In the genomic region with DNA sequence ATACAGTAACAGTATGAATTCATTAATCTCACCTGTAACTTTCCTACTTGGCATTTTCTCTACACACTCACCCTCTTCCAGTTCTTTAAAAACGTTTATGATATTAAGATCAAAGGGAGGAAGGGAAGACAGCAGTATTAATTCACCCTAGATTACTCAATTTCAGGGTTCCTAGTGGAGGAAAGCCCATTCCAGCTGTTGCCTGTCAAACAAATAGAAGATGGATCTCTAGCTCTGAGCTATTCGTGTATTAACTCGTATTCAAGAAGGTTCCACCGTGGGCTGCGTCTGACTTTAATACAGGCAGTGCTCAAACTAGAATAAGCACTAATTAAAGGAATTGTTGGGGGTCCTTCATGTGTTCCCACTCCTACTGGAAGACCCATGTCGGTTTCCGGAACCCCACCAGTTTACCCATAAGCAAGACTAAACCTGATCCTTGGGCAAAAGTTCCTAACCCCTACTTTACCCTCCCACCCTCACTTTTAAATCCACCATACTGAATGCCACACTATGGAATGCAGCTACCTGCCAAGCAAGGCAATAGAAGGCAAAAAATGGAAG, we compare ENCODE assay signal across 10 cellular contexts. TPM values are rescaled to one million over a fixed set of nuclear protein-coding genes. Genes with fewer than 3 reads are reported as not detected.
DNase-seq lines count a peak whose midpoint lies in the region; ATAC-seq, FAIRE-seq and TF ChIP-seq lines count a peak whose summit lies in the region.
"Had no signal": no experiment of that assay in that cellular context is flagged by ENCODE, and none has a peak within 500 bp of the region (broad histone marks: within the 10 kb centered on the region; RNA-seq: fewer than 3 reads in every experiment).

No MANE protein-coding gene starts in this region.

- peaks cover 32 to 46% (median 40%) of the 10 kb centered on the region in 11 experiments for H3K36me3 ChIP-seq in BLaER1 treated with 17β-estradiol and CSF1 and Interleukin-3, amounts not matched to agents 10 nM and 100 nM
- H3K36me3 ChIP-seq in SK-N-MC (ENCODE audit: insufficient read depth, low read length) = peaks cover 19% of the 10 kb centered on the region
- H3K36me3 ChIP-seq in iPS-18a (ENCODE audit: control insufficient read depth, low read depth, low read length) = peaks cover 31% of the 10 kb centered on the region
- H3K36me3 ChIP-seq in spleen = peaks cover 2 to 50% (median 34%) of the 10 kb centered on the region in 6 donors
- H3K36me3 ChIP-seq in SK-N-SH (replicated peaks in 1 of 2; ENCODE audit: control insufficient read depth in 1 of 2, insufficient read depth in 2 of 2, low read length in 1 of 2) = peaks cover 36% of the 10 kb centered on the region in 2 experiments

- TF ChIP-seq RAD21 in SK-N-SH (IDR thresholded peaks at IDR 0.05; ENCODE audit: low read length) = no peak

- peaks cover 52% of the 10 kb centered on the region for H3F3A ChIP-seq in SK-N-SH (replicated peaks; ENCODE audit: insufficient read depth)

- CTCF ChIA-PET in SK-N-SH (lab: Yijun Ruan, JAX) = interaction anchor here (1.0 to 2.4 kb wide), 9 partner anchors 8 to 463 kb away, joined by 3 to 9 read pairs (median 4); no protein-coding TSS in a partner anchor

- no peaks in the 10 kb centered on the region for H3K9me2 ChIP-seq in SK-N-SH

- peaks cover 14 to 26% (median 17%) of the 10 kb centered on the region in 11 experiments; a peak in 18 of 22 replicates for H3K27me3 ChIP-seq in BLaER1 treated with 17β-estradiol and CSF1 and Interleukin-3, amounts not matched to agents 10 nM and 100 nM
- H3K27me3 ChIP-seq in iPS-18a (ENCODE audit: control insufficient read depth, insufficient read depth, low read length) (no peaks in the 10 kb centered on the region), spleen (replicated peaks in 1 of 7) (peaks cover 0 to 18% (median 0%) of the 10 kb centered on the region in 7 donors), SK-N-SH (ENCODE audit: insufficient read depth) (no peaks in the 10 kb centered on the region)
- H3K27me3 ChIP-seq: vagina had no signal

- H3K27ac ChIP-seq in BLaER1 treated with 17β-estradiol and CSF1 and Interleukin-3, amounts not matched to agents 10 nM and 100 nM = no peak overlapping the region
- H3K27ac ChIP-seq in SK-N-MC (no peak overlapping the region), iPS-18a (ENCODE audit: low read length) (no peak overlapping the region), spleen (no peak overlapping the region), SK-N-SH (ENCODE audit: low read depth in 2 of 2, low read length in 1 of 2) (no peak overlapping the region)
- H3K27ac ChIP-seq: parathyroid adenoma, vagina had no signal

- whole genome bisulfite sequencing in spleen, 5 donors = 75 to 87% (median 78%) methylated on average over 7 of the region's 7 CpGs
- 85% methylated on average over 7 of the region's 7 CpGs for WGBS in SK-N-SH (ENCODE audit: low lambda C conversion rate)

- no peak overlapping the region for H2AFZ ChIP-seq in SK-N-SH (ENCODE audit: low read depth)
- H2AFZ ChIP-seq: parathyroid adenoma had no signal

- peaks cover 55 to 86% (median 70%) of the 10 kb centered on the region in 11 experiments for H4K20me1 ChIP-seq in BLaER1 treated with 17β-estradiol and CSF1 and Interleukin-3, amounts not matched to agents 10 nM and 100 nM
- peaks cover 48% of the 10 kb centered on the region for H4K20me1 ChIP-seq in SK-N-SH (ENCODE audit: insufficient read depth)

- TF ChIP-seq POLR2A in spleen (IDR thresholded peaks at IDR 0.05) = no peak

- peaks cover 26 to 50% (median 43%) of the 10 kb centered on the region in 10 experiments for H3K4me1 ChIP-seq in BLaER1 treated with 17β-estradiol and CSF1 and Interleukin-3, amounts not matched to agents 10 nM and 100 nM
- H3K4me1 ChIP-seq in iPS-18a (ENCODE audit: control insufficient read depth, low read depth, low read length) (peaks cover 8% of the 10 kb centered on the region), spleen (peaks cover 13 to 34% (median 26%) of the 10 kb centered on the region in 6 donors), SK-N-SH (ENCODE audit: control insufficient read depth in 1 of 2, insufficient read depth in 2 of 2, low read depth in 1 of 2, low read length in 1 of 2) (peaks cover 0 to 13% of the 10 kb centered on the region in 2 experiments; a peak in 2 of 4 replicates)
- H3K4me1 ChIP-seq: parathyroid adenoma had no signal

- POLR2A ChIA-PET in SK-N-SH (lab: Yijun Ruan, JAX) = no interaction called here

- intact Hi-C loops in spleen (cut with DNase I; ENCODE audit: low total_unique reads) = no loop called here

- H3K4me2 ChIP-seq in BLaER1 treated with 17β-estradiol and CSF1 and Interleukin-3, amounts not matched to agents 10 nM and 100 nM = peak overlapping the region; percentile 97 to 100 (median 99)
- H3K4me2 ChIP-seq in SK-N-SH = no peak overlapping the region

- peak; percentile 28 for FAIRE-seq in GM19239 (lab: Jason Lieb, UNC)

- no peak for DNase-seq in GM19239 (ENCODE audit: insufficient read length, low spot score)
- DNase-seq in SK-N-MC (ENCODE audit: low read depth, low spot score) = no peak
- DNase-seq in spleen = no peak
- DNase-seq in cortex of kidney (lab: John Stamatoyannopoulos, UW) = no peak
- no peak for DNase-seq in SK-N-SH

- peaks cover 8% of the 10 kb centered on the region for H3K79me2 ChIP-seq in SK-N-SH (ENCODE audit: insufficient read depth)
- H3K79me2 ChIP-seq: parathyroid adenoma had no signal

- TF ChIP-seq CTCF in spleen (IDR thresholded peaks at IDR 0.05 in 8 of 11, conservative IDR thresholded peaks at IDR 0.05 in 3 of 11) = no peak
- TF ChIP-seq CTCF in SK-N-SH (IDR thresholded peaks at IDR 0.05) = no peak

- TF ChIP-seq EP300 in SK-N-SH (IDR thresholded peaks at IDR 0.05; ENCODE audit: borderline replicate concordance in 1 of 2, low read depth in 1 of 2, low read length in 1 of 2) = no peak

- no peak for ATAC-seq in GM19351 (IDR thresholded peaks at IDR 0.05; ENCODE audit: unreplicated experiment)

- H3K4me3 ChIP-seq in BLaER1 treated with 17β-estradiol and CSF1 and Interleukin-3, amounts not matched to agents 10 nM and 100 nM = peak overlapping the region in 4 of 10 experiments; percentile 11 to 73 (median 66); a peak in 5 of 20 replicates
- peak overlapping the region; percentile 74 for H3K4me3 ChIP-seq in SK-N-MC
- peak overlapping the region; percentile 54 for H3K4me3 ChIP-seq in iPS-18a (ENCODE audit: low read length)
- no peak overlapping the region for H3K4me3 ChIP-seq in spleen
- H3K4me3 ChIP-seq in SK-N-SH (ENCODE audit: low read depth in 2 of 2, low read length in 1 of 2) = no peak overlapping the region

- H3K9me3 ChIP-seq in BLaER1 treated with 17β-estradiol and CSF1 and Interleukin-3, amounts not matched to agents 10 nM and 100 nM (replicated peaks in 1 of 11) = no peaks in the 10 kb centered on the region
- H3K9me3 ChIP-seq in SK-N-MC (ENCODE audit: low read depth, low read length) = no peaks in the 10 kb centered on the region
- H3K9me3 ChIP-seq in iPS-18a (ENCODE audit: control insufficient read depth, low read depth, low read length) = no peaks in the 10 kb centered on the region
- no peaks in the 10 kb centered on the region for H3K9me3 ChIP-seq in spleen
- no peaks in the 10 kb centered on the region for H3K9me3 ChIP-seq in SK-N-SH
- H3K9me3 ChIP-seq: vagina had no signal

- H3K9ac ChIP-seq in BLaER1 treated with 17β-estradiol and CSF1 and Interleukin-3, amounts not matched to agents 10 nM and 100 nM = peak overlapping the region in 1 of 11 experiments; percentile 55; a peak in 2 of 22 replicates
- H3K9ac ChIP-seq in SK-N-MC (ENCODE audit: insufficient read length) (no peak overlapping the region), iPS-18a (ENCODE audit: low read length) (no peak overlapping the region), SK-N-SH (no peak overlapping the region)
- H3K9ac ChIP-seq: parathyroid adenoma had no signal

TF ChIP-seq in SK-N-SH, 30 proteins besides CTCF, POLR2A, EP300 and RAD21 (continues in another document):
- TF ChIP-seq JUND (IDR thresholded peaks at IDR 0.05) (no peak), FOXM1 (IDR thresholded peaks at IDR 0.05; ENCODE audit: low read depth) (no peak), SMC3 (IDR thresholded peaks at IDR 0.05; ENCODE audit: low read depth, low read length) (no peak), TAF1 (IDR thresholded peaks at IDR 0.05; ENCODE audit: borderline replicate concordance, low read depth, low read length) (no peak), CHD2 (IDR thresholded peaks at IDR 0.05; ENCODE audit: low read length, partially characterized antibody) (no peak), SIN3A (IDR thresholded peaks at IDR 0.05; ENCODE audit: borderline replicate concordance, low read depth, low read length) (no peak)
- TF ChIP-seq, protein P1, sequence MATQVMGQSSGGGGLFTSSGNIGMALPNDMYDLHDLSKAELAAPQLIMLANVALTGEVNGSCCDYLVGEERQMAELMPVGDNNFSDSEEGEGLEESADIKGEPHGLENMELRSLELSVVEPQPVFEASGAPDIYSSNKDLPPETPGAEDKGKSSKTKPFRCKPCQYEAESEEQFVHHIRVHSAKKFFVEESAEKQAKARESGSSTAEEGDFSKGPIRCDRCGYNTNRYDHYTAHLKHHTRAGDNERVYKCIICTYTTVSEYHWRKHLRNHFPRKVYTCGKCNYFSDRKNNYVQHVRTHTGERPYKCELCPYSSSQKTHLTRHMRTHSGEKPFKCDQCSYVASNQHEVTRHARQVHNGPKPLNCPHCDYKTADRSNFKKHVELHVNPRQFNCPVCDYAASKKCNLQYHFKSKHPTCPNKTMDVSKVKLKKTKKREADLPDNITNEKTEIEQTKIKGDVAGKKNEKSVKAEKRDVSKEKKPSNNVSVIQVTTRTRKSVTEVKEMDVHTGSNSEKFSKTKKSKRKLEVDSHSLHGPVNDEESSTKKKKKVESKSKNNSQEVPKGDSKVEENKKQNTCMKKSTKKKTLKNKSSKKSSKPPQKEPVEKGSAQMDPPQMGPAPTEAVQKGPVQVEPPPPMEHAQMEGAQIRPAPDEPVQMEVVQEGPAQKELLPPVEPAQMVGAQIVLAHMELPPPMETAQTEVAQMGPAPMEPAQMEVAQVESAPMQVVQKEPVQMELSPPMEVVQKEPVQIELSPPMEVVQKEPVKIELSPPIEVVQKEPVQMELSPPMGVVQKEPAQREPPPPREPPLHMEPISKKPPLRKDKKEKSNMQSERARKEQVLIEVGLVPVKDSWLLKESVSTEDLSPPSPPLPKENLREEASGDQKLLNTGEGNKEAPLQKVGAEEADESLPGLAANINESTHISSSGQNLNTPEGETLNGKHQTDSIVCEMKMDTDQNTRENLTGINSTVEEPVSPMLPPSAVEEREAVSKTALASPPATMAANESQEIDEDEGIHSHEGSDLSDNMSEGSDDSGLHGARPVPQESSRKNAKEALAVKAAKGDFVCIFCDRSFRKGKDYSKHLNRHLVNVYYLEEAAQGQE (IDR thresholded peaks at IDR 0.05; ENCODE audit: low read depth, low read length) = no peak

RNA-seq across cellular contexts. Expression of gene NANOS1, which starts 2.1 kb away (rescaled TPM):
- total RNA-seq in spleen = under 1 TPM; 0.26 to 0.68 (median 0.42) TPM
- under 1 TPM; 0.09 to 0.86 (median 0.38) TPM for polyA plus RNA-seq in spleen
- 0.81 and 0.86 TPM in 2 replicates for polyA plus RNA-seq in SK-N-SH (2012; rRNA removed)
- polyA plus RNA-seq in SK-N-SH (2012; cell fraction: cytosol; rRNA removed) = 1.1 and 1.3 TPM in 2 replicates
- 0.20 and 0.45 TPM in 2 replicates for polyA plus RNA-seq in SK-N-SH (2012; cell fraction: nucleus; rRNA removed)
- total RNA-seq: vagina had no signal

RNA-seq across cellular contexts. Expression of gene EIF3A, which starts 49.0 kb away (rescaled TPM):
- total RNA-seq in spleen = 10 to 100 TPM; 81.4 to 93.9 (median 90.7) TPM
- polyA plus RNA-seq in spleen = 10 to 100 TPM; 21.9 to 31.0 (median 22.8) TPM
- 24.5 and 25.8 TPM in 2 replicates for polyA plus RNA-seq in SK-N-SH (2012; rRNA removed)
- polyA plus RNA-seq in SK-N-SH (2012; cell fraction: cytosol; rRNA removed) = 39.0 and 50.0 TPM in 2 replicates
- polyA plus RNA-seq in SK-N-SH (2012; cell fraction: nucleus; rRNA removed) = 25.6 and 33.6 TPM in 2 replicates

Comparison
In these comparisons a context has a peak if more than half of its experiments do, and no peak if none do; other contexts are left out.
1. H3K4me3 ChIP-seq: peak in SK-N-MC (single experiment) and iPS-18a (single experiment); none in spleen (0 of 8) and SK-N-SH (0 of 2).